ENCODE assay signal across 1 cellular context in genomic region chr13:112513761-112514160, GRCh38.
TF ChIP-seq lines count a peak whose summit lies in the region.

No MANE protein-coding gene starts in this region.

TF ChIP-seq in WTC11, 78 proteins besides CTCF, POLR2A, EP300 and RAD21 (continued from another document):
- TF ChIP-seq, protein P1, sequence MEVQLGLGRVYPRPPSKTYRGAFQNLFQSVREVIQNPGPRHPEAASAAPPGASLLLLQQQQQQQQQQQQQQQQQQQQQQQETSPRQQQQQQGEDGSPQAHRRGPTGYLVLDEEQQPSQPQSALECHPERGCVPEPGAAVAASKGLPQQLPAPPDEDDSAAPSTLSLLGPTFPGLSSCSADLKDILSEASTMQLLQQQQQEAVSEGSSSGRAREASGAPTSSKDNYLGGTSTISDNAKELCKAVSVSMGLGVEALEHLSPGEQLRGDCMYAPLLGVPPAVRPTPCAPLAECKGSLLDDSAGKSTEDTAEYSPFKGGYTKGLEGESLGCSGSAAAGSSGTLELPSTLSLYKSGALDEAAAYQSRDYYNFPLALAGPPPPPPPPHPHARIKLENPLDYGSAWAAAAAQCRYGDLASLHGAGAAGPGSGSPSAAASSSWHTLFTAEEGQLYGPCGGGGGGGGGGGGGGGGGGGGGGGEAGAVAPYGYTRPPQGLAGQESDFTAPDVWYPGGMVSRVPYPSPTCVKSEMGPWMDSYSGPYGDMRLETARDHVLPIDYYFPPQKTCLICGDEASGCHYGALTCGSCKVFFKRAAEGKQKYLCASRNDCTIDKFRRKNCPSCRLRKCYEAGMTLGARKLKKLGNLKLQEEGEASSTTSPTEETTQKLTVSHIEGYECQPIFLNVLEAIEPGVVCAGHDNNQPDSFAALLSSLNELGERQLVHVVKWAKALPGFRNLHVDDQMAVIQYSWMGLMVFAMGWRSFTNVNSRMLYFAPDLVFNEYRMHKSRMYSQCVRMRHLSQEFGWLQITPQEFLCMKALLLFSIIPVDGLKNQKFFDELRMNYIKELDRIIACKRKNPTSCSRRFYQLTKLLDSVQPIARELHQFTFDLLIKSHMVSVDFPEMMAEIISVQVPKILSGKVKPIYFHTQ (CRISPR knock-in tag; IDR thresholded peaks at IDR 0.05) = no peak
- TF ChIP-seq TCF7 (CRISPR knock-in tag; IDR thresholded peaks at IDR 0.05; ENCODE audit: low read depth) (no peak), FOXP1 (CRISPR knock-in tag; IDR thresholded peaks at IDR 0.05; ENCODE audit: borderline replicate concordance) (no peak), ZSCAN18 (CRISPR knock-in tag; IDR thresholded peaks at IDR 0.05) (no peak), NFATC4 (CRISPR knock-in tag; IDR thresholded peaks at IDR 0.05) (no peak), ETV6 (CRISPR knock-in tag; IDR thresholded peaks at IDR 0.05) (no peak), ZNF532 (CRISPR knock-in tag; IDR thresholded peaks at IDR 0.05; ENCODE audit: borderline replicate concordance) (no peak), NR2C2 (CRISPR knock-in tag; IDR thresholded peaks at IDR 0.05) (no peak), GRHL2 (CRISPR knock-in tag; IDR thresholded peaks at IDR 0.05; ENCODE audit: insufficient replicate concordance, severe bottlenecking) (no peak), MLX (CRISPR knock-in tag; IDR thresholded peaks at IDR 0.05) (no peak), ERG (CRISPR knock-in tag; IDR thresholded peaks at IDR 0.05) (no peak), HMGXB4 (CRISPR knock-in tag; IDR thresholded peaks at IDR 0.05) (no peak), MYBL2 (CRISPR knock-in tag; IDR thresholded peaks at IDR 0.05) (no peak), USF2 (CRISPR knock-in tag; IDR thresholded peaks at IDR 0.05) (no peak)
- TF ChIP-seq, protein P2, sequence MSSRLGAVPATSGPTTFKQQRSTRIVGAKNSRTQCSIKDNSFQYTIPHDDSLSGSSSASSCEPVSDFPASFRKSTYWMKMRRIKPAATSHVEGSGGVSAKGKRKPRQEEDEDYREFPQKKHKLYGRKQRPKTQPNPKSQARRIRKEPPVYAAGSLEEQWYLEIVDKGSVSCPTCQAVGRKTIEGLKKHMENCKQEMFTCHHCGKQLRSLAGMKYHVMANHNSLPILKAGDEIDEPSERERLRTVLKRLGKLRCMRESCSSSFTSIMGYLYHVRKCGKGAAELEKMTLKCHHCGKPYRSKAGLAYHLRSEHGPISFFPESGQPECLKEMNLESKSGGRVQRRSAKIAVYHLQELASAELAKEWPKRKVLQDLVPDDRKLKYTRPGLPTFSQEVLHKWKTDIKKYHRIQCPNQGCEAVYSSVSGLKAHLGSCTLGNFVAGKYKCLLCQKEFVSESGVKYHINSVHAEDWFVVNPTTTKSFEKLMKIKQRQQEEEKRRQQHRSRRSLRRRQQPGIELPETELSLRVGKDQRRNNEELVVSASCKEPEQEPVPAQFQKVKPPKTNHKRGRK (CRISPR knock-in tag; IDR thresholded peaks at IDR 0.05; ENCODE audit: borderline replicate concordance) = no peak
- TF ChIP-seq, protein P3, sequence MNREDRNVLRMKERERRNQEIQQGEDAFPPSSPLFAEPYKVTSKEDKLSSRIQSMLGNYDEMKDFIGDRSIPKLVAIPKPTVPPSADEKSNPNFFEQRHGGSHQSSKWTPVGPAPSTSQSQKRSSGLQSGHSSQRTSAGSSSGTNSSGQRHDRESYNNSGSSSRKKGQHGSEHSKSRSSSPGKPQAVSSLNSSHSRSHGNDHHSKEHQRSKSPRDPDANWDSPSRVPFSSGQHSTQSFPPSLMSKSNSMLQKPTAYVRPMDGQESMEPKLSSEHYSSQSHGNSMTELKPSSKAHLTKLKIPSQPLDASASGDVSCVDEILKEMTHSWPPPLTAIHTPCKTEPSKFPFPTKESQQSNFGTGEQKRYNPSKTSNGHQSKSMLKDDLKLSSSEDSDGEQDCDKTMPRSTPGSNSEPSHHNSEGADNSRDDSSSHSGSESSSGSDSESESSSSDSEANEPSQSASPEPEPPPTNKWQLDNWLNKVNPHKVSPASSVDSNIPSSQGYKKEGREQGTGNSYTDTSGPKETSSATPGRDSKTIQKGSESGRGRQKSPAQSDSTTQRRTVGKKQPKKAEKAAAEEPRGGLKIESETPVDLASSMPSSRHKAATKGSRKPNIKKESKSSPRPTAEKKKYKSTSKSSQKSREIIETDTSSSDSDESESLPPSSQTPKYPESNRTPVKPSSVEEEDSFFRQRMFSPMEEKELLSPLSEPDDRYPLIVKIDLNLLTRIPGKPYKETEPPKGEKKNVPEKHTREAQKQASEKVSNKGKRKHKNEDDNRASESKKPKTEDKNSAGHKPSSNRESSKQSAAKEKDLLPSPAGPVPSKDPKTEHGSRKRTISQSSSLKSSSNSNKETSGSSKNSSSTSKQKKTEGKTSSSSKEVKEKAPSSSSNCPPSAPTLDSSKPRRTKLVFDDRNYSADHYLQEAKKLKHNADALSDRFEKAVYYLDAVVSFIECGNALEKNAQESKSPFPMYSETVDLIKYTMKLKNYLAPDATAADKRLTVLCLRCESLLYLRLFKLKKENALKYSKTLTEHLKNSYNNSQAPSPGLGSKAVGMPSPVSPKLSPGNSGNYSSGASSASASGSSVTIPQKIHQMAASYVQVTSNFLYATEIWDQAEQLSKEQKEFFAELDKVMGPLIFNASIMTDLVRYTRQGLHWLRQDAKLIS (CRISPR knock-in tag; IDR thresholded peaks at IDR 0.05; ENCODE audit: borderline replicate concordance) = no peak
